In genomic region chr9:83622814-83623633, GRCh38 we compare ENCODE assay signal across 8 cellular contexts. TPM values are rescaled to one million over a fixed set of nuclear protein-coding genes. Genes with fewer than 3 reads are reported as not detected.
DNase-seq lines count a peak whose midpoint lies in the region; ATAC-seq, FAIRE-seq and TF ChIP-seq lines count a peak whose summit lies in the region.

Gene IDNK, plus strand, starts transcription at chr9:83623143. Its CDS starts 29 bp downstream, at chr9:83623172.

- no peak for TF ChIP-seq RAD21 in H1 (IDR thresholded peaks at IDR 0.05 in 1 of 2, conservative IDR thresholded peaks at IDR 0.05 in 1 of 2; ENCODE audit: low read depth in 2 of 2, low read length in 2 of 2)

- no peak within 1 kb of the TSS for H2BK20ac ChIP-seq in H1 (ENCODE audit: low read length)

- no peaks in the 10 kb centered on the region for H4K20me1 ChIP-seq in H1 (replicated peaks in 1 of 2; ENCODE audit: control insufficient read depth in 1 of 2, insufficient read depth in 2 of 2, low read length in 2 of 2)

- H3K4me2 ChIP-seq in H1 (ENCODE audit: insufficient read depth in 1 of 2, low read depth in 2 of 2, low read length in 2 of 2) = peak within 1 kb of the TSS; percentile 68 to 84

- H2BK15ac ChIP-seq in H1 (ENCODE audit: low read length) = 0 out of 2 replicates have a peak within 1 kb of the TSS, but pooled peaks have one; percentile 61

- no peak for FAIRE-seq in H1 (lab: Jason Lieb, UNC)

- POLR2A ChIA-PET in H1 (lab: Charles Lee; ENCODE audit: partially characterized antibody) = interaction anchor here (0.6 to 1.6 kb wide), 7 partner anchors 8 to 357 kb away, joined by 3 to 4 read pairs (median 3); partner anchors contain the start of genes HNRNPK and RMI1

- H3K79me2 ChIP-seq in H1 (ENCODE audit: control insufficient read depth in 1 of 2, insufficient read depth in 2 of 2, low read length in 2 of 2) = no peaks in the 10 kb centered on the region

- 1% methylated on average over 43 of the region's 89 CpGs; no CpG with 5 or more reads in 1 of the 2 experiments for WGBS in H1 (ENCODE audit: extremely low coverage in 1 of 2, insufficient coverage in 1 of 2, insufficient read length in 1 of 2, insufficient replicate concordance in 2 of 2, low coverage in 1 of 2, low lambda C conversion rate in 2 of 2, missing lambda C conversion rate in 1 of 2), 2 experiments
- WGBS in mesodermal cell (ENCODE audit: insufficient coverage in 2 of 2), 2 experiments = 1 to 2% methylated on average over 51 to 72 of the region's 89 CpGs

- no peak within 1 kb of the TSS for H4K5ac ChIP-seq in H1 (ENCODE audit: insufficient read length, low read depth, low read length)

- no peak within 1 kb of the TSS for H2BK120ac ChIP-seq in H1 (replicated peaks; ENCODE audit: low read depth, low read length)

- H3K4me1 ChIP-seq in H1 (replicated peaks in 1 of 4; ENCODE audit: control insufficient read depth in 3 of 4, insufficient read depth in 4 of 4, low read length in 3 of 4) = peaks cover 0 to 2% (median 0%) of the 10 kb centered on the region in 4 experiments; a peak in 3 of 7 replicates
- H3K4me1 ChIP-seq in mesodermal cell (ENCODE audit: control insufficient read depth, insufficient read depth, low read length, poor library complexity, severe bottlenecking) = no peaks in the 10 kb centered on the region

- H4K91ac ChIP-seq in H1 (replicated peaks; ENCODE audit: insufficient read length, low read length) = no peak within 1 kb of the TSS

- H3K23me2 ChIP-seq in H1 (ENCODE audit: low read depth, low read length) = peaks cover 5% of the 10 kb centered on the region; the same call in 1 of the 2 replicates

- H2BK12ac ChIP-seq in H1 (ENCODE audit: low read depth, low read length) = no peak within 1 kb of the TSS

- peak within 1 kb of the TSS; percentile 52; the same call in 1 of the 2 replicates for H2BK5ac ChIP-seq in H1 (ENCODE audit: low read depth, low read length)

- TF ChIP-seq POLR2A in H1 (IDR thresholded peaks at IDR 0.05; ENCODE audit: control extremely low read depth in 1 of 2, low read depth in 2 of 2, low read length in 2 of 2) = peak in 1 of 2 experiments; percentile 68; a peak in 1 of 3 replicates

- H2AFZ ChIP-seq in H1 (ENCODE audit: low read length) = peak within 1 kb of the TSS; percentile 70; the same call in 1 of the 2 replicates

- H3K4me3 ChIP-seq in H1 (ENCODE audit: extremely low read depth in 1 of 4, insufficient read depth in 2 of 4, low read depth in 3 of 4, low read length in 4 of 4) (peak within 1 kb of the TSS; percentile 73 to 74 (median 74)), mesodermal cell (ENCODE audit: extremely low read depth, insufficient read depth, low read length, poor library complexity, severe bottlenecking) (peak within 1 kb of the TSS; percentile 65)

- ATAC-seq in GM18909 (IDR thresholded peaks at IDR 0.05; ENCODE audit: poor library complexity, unreplicated experiment) (peak; percentile 87), HG03135 (IDR thresholded peaks at IDR 0.05; ENCODE audit: unreplicated experiment) (peak; percentile 89)

- H3K4ac ChIP-seq in H1 (replicated peaks; ENCODE audit: insufficient read length, low read depth, low read length) = no peak within 1 kb of the TSS

- H3K27ac ChIP-seq in H1 (ENCODE audit: low read depth, low read length) (no peak within 1 kb of the TSS), mesodermal cell (ENCODE audit: low read depth, low read length, severe bottlenecking) (peak within 1 kb of the TSS; percentile 45)

- TF ChIP-seq CTCF in H1 (IDR thresholded peaks at IDR 0.05; ENCODE audit: control extremely low read depth in 1 of 3, insufficient read depth in 1 of 3, low read depth in 1 of 3, low read length in 3 of 3) = no peak

- H2AK5ac ChIP-seq in H1 (ENCODE audit: low read depth, low read length) = no peak within 1 kb of the TSS

- CTCF ChIA-PET in H1 (lab: Charles Lee; ENCODE audit: partially characterized antibody) = interaction anchor here (0.9 to 2.9 kb wide), 7 partner anchors 10 to 290 kb away, joined by 3 to 18 read pairs (median 5); no protein-coding TSS in a partner anchor

- H3K56ac ChIP-seq in H1 (replicated peaks; ENCODE audit: insufficient read length, low read depth, low read length) = no peak within 1 kb of the TSS

- peak within 1 kb of the TSS; percentile 94 for H4K8ac ChIP-seq in H1 (ENCODE audit: extremely low read depth, insufficient read depth, low read length)

- H3K18ac ChIP-seq in H1 (ENCODE audit: extremely low read depth, low read length) = peak within 1 kb of the TSS; percentile 71

- no peak within 1 kb of the TSS for H3K23ac ChIP-seq in H1 (ENCODE audit: insufficient read length)

- H3K36me3 ChIP-seq in H1 (ENCODE audit: control insufficient read depth in 2 of 4, insufficient read depth in 4 of 4, low read length in 3 of 4) = no peaks in the 10 kb centered on the region
- H3K36me3 ChIP-seq in mesodermal cell (ENCODE audit: control insufficient read depth, insufficient read depth, low read length) = peaks cover 3% of the 10 kb centered on the region

- no peak within 1 kb of the TSS for H3K14ac ChIP-seq in H1 (ENCODE audit: insufficient read length)

- no peak for TF ChIP-seq EP300 in H1 (IDR thresholded peaks at IDR 0.05; ENCODE audit: borderline replicate concordance in 1 of 2, low read depth in 2 of 2, low read length in 2 of 2)

- DNase-seq in AML-193 (lab: John Stamatoyannopoulos, UW) = peak; percentile 47 to 53
- DNase-seq in NCI-H510A (lab: John Stamatoyannopoulos, UW) = peak; percentile 73
- peak; percentile 15 to 27 for DNase-seq in activated CD8-positive, alpha-beta memory T cell treated with anti-CD3 and anti-CD28 coated beads for 4 hours (ENCODE audit: low read depth in 2 of 2)
- DNase-seq in H1 (ENCODE audit: low read depth in 1 of 2, low spot score in 2 of 2) = peak in 1 of 2 experiments; percentile 78
- peak; percentile 52 for DNase-seq in stimulated activated CD8-positive, alpha-beta memory T cell treated with anti-CD3 and anti-CD28 coated beads, Interleukin-2, amount 100 ng/mL, for 48 hours (ENCODE audit: low read depth in 2 of 2)

- H3K79me1 ChIP-seq in H1 (ENCODE audit: low read depth, low read length) = no peaks in the 10 kb centered on the region

- H3K9ac ChIP-seq in H1 (replicated peaks in 1 of 4; ENCODE audit: extremely low read depth in 1 of 4, low read depth in 3 of 4, low read length in 3 of 4) = peak within 1 kb of the TSS; percentile 58 to 83 (median 70)

- H3K9me3 ChIP-seq in H1 (ENCODE audit: insufficient read depth in 2 of 2, low read depth in 1 of 2, low read length in 1 of 2) = no peaks in the 10 kb centered on the region
- no peaks in the 10 kb centered on the region for H3K9me3 ChIP-seq in mesodermal cell (ENCODE audit: control insufficient read depth, low read length)

- H3K27me3 ChIP-seq in H1 (replicated peaks in 1 of 4; ENCODE audit: control insufficient read depth in 3 of 4, extremely low read depth in 1 of 4, insufficient read depth in 3 of 4, low read length in 3 of 4) = no peaks in the 10 kb centered on the region; a peak in 1 of 7 replicates

TF ChIP-seq in H1, 55 proteins besides CTCF, POLR2A, EP300 and RAD21:
- TF ChIP-seq KDM4A (IDR thresholded peaks at IDR 0.05; ENCODE audit: low read depth, low read length, severe bottlenecking) (peak; percentile 98), ZNF274 (IDR thresholded peaks at IDR 0.05; ENCODE audit: borderline replicate concordance, extremely low read depth, low read length) (no peak), PHF8 (conservative IDR thresholded peaks at IDR 0.05; ENCODE audit: low read depth, low read length) (peak; percentile 62), EGR1 (IDR thresholded peaks at IDR 0.05; ENCODE audit: borderline replicate concordance, low read depth, low read length) (peak; percentile 82), CREB1 (IDR thresholded peaks at IDR 0.05) (peak; percentile 71; the same call in 1 of the 2 replicates), RBBP5 (IDR thresholded peaks at IDR 0.05; ENCODE audit: borderline replicate concordance, low read depth, low read length) (peak; percentile 98), E2F6 (IDR thresholded peaks at IDR 0.05) (peak; percentile 20), TAF1 (IDR thresholded peaks at IDR 0.05; ENCODE audit: low read depth, low read length) (peak; percentile 34; the same call in 1 of the 2 replicates), RFX5 (IDR thresholded peaks at IDR 0.05; ENCODE audit: borderline replicate concordance, low read depth, low read length) (no peak), SIN3A (conservative IDR thresholded peaks at IDR 0.05 in 1 of 2, IDR thresholded peaks at IDR 0.05 in 1 of 2; ENCODE audit: low read depth in 1 of 2, low read length in 2 of 2) (peak; percentile 11 to 27; a peak in 1 of 4 replicates), ASH2L (IDR thresholded peaks at IDR 0.05; ENCODE audit: low read length) (peak; percentile 92)
TF ChIP-seq in H1: peak in this region for 9.

RNA-seq across cellular contexts. Expression of gene IDNK, which starts in this region (rescaled TPM):
- 0.38 and 0.48 TPM in 2 replicates for total RNA-seq in H1 (2021; fragmentation: NEBNext Ultra II Directional; extraction: Animal tissue kit (Norgen Biotek cat#: 25700))
- polyA plus RNA-seq in H1 (2011; rRNA removed) = 0.27 and 0.29 TPM in 2 replicates
- 0.54 TPM for polyA plus RNA-seq in H1 (2011; cell fraction: cytosol; rRNA removed)
- 0.57 TPM for polyA plus RNA-seq in H1 (2011; cell fraction: nucleus; rRNA removed)
- 0.47 to 1.3 TPM (median 0.80 TPM) in 4 replicates for polyA plus RNA-seq in H1 (2012, experiment 1 of 2)
- polyA plus RNA-seq in H1 (2012, experiment 2 of 2) = 0.50 TPM
- polyA plus RNA-seq in H1 (2013, experiment 1 of 2) = 0.51 TPM
- 0.53 TPM for polyA plus RNA-seq in H1 (2013, experiment 2 of 2)
- polyA minus RNA-seq in H1 (2011; rRNA and poly(A)+ RNA removed) = 0.20 and 0.22 TPM in 2 replicates
- not detected for polyA minus RNA-seq in H1 (2011; cell fraction: cytosol; rRNA and poly(A)+ RNA removed)
- not detected for polyA minus RNA-seq in H1 (2011; cell fraction: nucleus; rRNA and poly(A)+ RNA removed)
- polyA plus RNA-seq in mesodermal cell (2013, experiment 1 of 2) = 1.0 TPM
- 1.5 TPM for polyA plus RNA-seq in mesodermal cell (2013, experiment 2 of 2)
